Comparison of ENCODE assay signal across 1 cellular context in genomic region chr12:111327474-111327873, GRCh38.
TF ChIP-seq lines count a peak whose summit lies in the region.

No MANE protein-coding gene starts in this region.

TF ChIP-seq in K562, 482 proteins besides CTCF, POLR2A, EP300 and RAD21:
- TF ChIP-seq CTBP1 (IDR thresholded peaks at IDR 0.05; ENCODE audit: borderline replicate concordance) = peak; percentile 28; the same call in 1 of the 2 replicates
- peak; percentile 26 to 93; a peak in 2 of 4 replicates for TF ChIP-seq TEAD1 (CRISPR knock-in tag; IDR thresholded peaks at IDR 0.05)
- peak; percentile 61 for TF ChIP-seq TEAD4 (IDR thresholded peaks at IDR 0.05; ENCODE audit: low read length)
- TF ChIP-seq TEAD4 (CRISPR knock-in tag; IDR thresholded peaks at IDR 0.05; ENCODE audit: borderline replicate concordance) = 0 out of 2 replicates have a peak, but pooled peaks have one; percentile 30
- no peak for TF ChIP-seq STAT5A (IDR thresholded peaks at IDR 0.05; ENCODE audit: borderline replicate concordance, low read length)
- TF ChIP-seq TEAD2 (tag; IDR thresholded peaks at IDR 0.05) = peak; percentile 67; the same call in 1 of the 2 replicates
